ENCODE assay signal across 14 cellular contexts in the genomic region with DNA sequence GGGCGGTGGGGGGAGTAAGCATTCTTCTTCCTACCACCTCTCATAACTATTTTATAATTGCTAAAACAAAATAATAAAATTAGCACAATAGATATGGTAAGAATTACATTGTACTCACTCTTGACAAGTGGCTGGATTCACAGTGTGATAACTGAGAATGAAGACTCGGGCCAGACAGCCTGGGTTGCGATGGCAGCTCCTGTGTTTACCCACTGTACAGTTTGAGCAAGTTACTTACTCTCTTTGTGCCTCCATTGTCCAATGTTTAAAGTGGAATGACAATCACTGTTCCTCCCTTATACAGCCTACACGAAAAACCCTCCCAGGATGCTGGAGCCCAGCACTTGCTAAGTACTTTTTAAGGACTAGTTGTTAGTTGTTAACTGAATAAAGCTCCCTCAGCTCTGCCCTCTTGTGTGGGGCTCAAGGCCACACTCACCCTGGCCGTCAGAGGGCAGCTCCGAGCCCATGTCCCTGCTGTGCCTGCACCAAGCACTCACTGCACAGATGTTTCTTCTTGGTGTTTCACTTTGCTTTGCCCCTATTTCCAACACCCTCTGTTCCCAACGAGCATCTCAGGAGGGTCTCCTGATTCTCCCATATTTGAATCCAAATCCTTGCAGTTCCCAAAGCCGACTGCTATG. TPM values are rescaled to one million over a fixed set of nuclear protein-coding genes. Genes with fewer than 3 reads are reported as not detected.
DNase-seq lines count a peak whose midpoint lies in the region; ATAC-seq and TF ChIP-seq lines count a peak whose summit lies in the region.
"Had no signal": no experiment of that assay in that cellular context is flagged by ENCODE, and none has a peak within 500 bp of the region (broad histone marks: within the 10 kb centered on the region; RNA-seq: fewer than 3 reads in every experiment).

No MANE protein-coding gene starts in this region.

- no peaks in the 10 kb centered on the region for H3K9me3 Mint-ChIP-seq in neural progenitor cell
- H3K9me3 Mint-ChIP-seq: T-helper 2 cell treated with Interferon-gamma antibody and Interleukin-4, amounts not matched to agents 5 μg/mL and 100 μg/mL, for 36 hours had no signal

- H3K4me3 ChIP-seq in GM23248 (no peak overlapping the region), NB4 (ENCODE audit: low read depth, low read length) (no peak overlapping the region), neural progenitor cell (no peak overlapping the region)

- H3K27ac Mint-ChIP-seq in neural progenitor cell, result no peak overlapping the region
- H3K27ac Mint-ChIP-seq: T-helper 2 cell treated with Interferon-gamma antibody and Interleukin-4, amounts not matched to agents 5 μg/mL and 100 μg/mL, for 36 hours had no signal

- no peak for ATAC-seq in HG03159 (IDR thresholded peaks at IDR 0.05; ENCODE audit: unreplicated experiment)

- no peaks in the 10 kb centered on the region for H3K9me3 ChIP-seq in GM23248 (ENCODE audit: low read depth)
- H3K9me3 ChIP-seq in neural progenitor cell (ENCODE audit: low read depth), result no peaks in the 10 kb centered on the region

- H3K4me3 Mint-ChIP-seq in neural progenitor cell, result no peak overlapping the region
- H3K4me3 Mint-ChIP-seq: T-helper 2 cell treated with Interferon-gamma antibody and Interleukin-4, amounts not matched to agents 5 μg/mL and 100 μg/mL, for 36 hours had no signal

- TF ChIP-seq POLR2A in NB4 (IDR thresholded peaks at IDR 0.05; ENCODE audit: extremely low read depth, insufficient read length), result no peak

- H3K79me2 ChIP-seq in GM23248 (ENCODE audit: insufficient read depth), result no peaks in the 10 kb centered on the region
- no peaks in the 10 kb centered on the region for H3K79me2 ChIP-seq in neural progenitor cell (ENCODE audit: low read depth)

- DNase-seq in GM23248 (peak; percentile 2), NB4 (ENCODE audit: low read depth) (peak; percentile 20), cerebellar cortex (ENCODE audit: low spot score) (peak; percentile 9), neural progenitor cell (ENCODE audit: low spot score) (peak; percentile 43), C1 segment of cervical spinal cord (lab: John Stamatoyannopoulos, UW) (no peak), putamen (ENCODE audit: low spot score) (no peak), NCI-H748 (lab: John Stamatoyannopoulos, UW; ENCODE audit: unreplicated experiment) (no peak)
- DNase-seq: activated naive CD4-positive, alpha-beta T cell treated with anti-CD3 and anti-CD28 coated beads, Interleukin-2, amount 50 U/mL, for 16 hours; NCI-H2029 treated with DMSO at 0.1 percent for 48 hours; substantia nigra had no signal

- H3K27me3 ChIP-seq in GM23248 (replicated peaks; ENCODE audit: insufficient read depth) (no peaks in the 10 kb centered on the region), neural progenitor cell (no peaks in the 10 kb centered on the region)

- no peaks in the 10 kb centered on the region for H4K20me1 ChIP-seq in GM23248 (ENCODE audit: insufficient read depth)
- H4K20me1 ChIP-seq in neural progenitor cell (ENCODE audit: low read depth), result no peaks in the 10 kb centered on the region

- in situ Hi-C loops in GM23248 (cut with MboI), result no loop called here

- H3K36me3 ChIP-seq in GM23248 (ENCODE audit: low read depth) (no peaks in the 10 kb centered on the region), neural progenitor cell (no peaks in the 10 kb centered on the region)

- H2AFZ ChIP-seq in GM23248 (no peak overlapping the region), neural progenitor cell (replicated peaks) (no peak overlapping the region)

- WGBS in GM23248 (ENCODE audit: low coverage in 1 of 2, low lambda C conversion rate in 2 of 2, missing lambda C conversion rate in 2 of 2), 2 experiments, result 28 to 32% methylated on average over 8 of the region's 8 CpGs

- H3F3A ChIP-seq in GM23248 (ENCODE audit: insufficient read depth), result no peaks in the 10 kb centered on the region
- no peaks in the 10 kb centered on the region for H3F3A ChIP-seq in neural progenitor cell (ENCODE audit: low read depth)

- H3K36me3 Mint-ChIP-seq in neural progenitor cell, result no peaks in the 10 kb centered on the region

- H3K27ac ChIP-seq in GM23248, result no peak overlapping the region
- no peak overlapping the region for H3K27ac ChIP-seq in neural progenitor cell

- peaks cover 39% of the 10 kb centered on the region for H3K4me1 Mint-ChIP-seq in neural progenitor cell

- TF ChIP-seq CTCF in NB4 (IDR thresholded peaks at IDR 0.05; ENCODE audit: low read depth, low read length), result peak; percentile 24
- TF ChIP-seq CTCF in neural progenitor cell (IDR thresholded peaks at IDR 0.05), result peak; percentile 55

- H3K4me2 ChIP-seq in GM23248 (ENCODE audit: unreplicated experiment) (no peak overlapping the region), neural progenitor cell (no peak overlapping the region)

- no peak overlapping the region for H3K9ac ChIP-seq in GM23248
- no peak overlapping the region for H3K9ac ChIP-seq in neural progenitor cell

- H3K9me2 ChIP-seq in GM23248 (ENCODE audit: insufficient read depth), result no peaks in the 10 kb centered on the region

- H3K27me3 Mint-ChIP-seq in neural progenitor cell (ENCODE audit: insufficient read depth, low read depth), result peaks cover 5% of the 10 kb centered on the region

- no peaks in the 10 kb centered on the region for H3K4me1 ChIP-seq in GM23248 (ENCODE audit: insufficient read depth)
- no peaks in the 10 kb centered on the region for H3K4me1 ChIP-seq in neural progenitor cell

RNA-seq across cellular contexts. Expression of a gene that starts 56.4 kb away (rescaled TPM):
- not detected in 2 replicates for total RNA-seq in GM23248 (2014; rRNA removed; shearing (Covaris generic))
- not detected in 2 replicates for polyA plus RNA-seq in GM23248 (2016; fragmentation: Nextera tagmentation; extraction: Ambion mirVana)
- total RNA-seq in neural progenitor cell (ENCODE audit: low replicate concordance), result not detected in 2 replicates
- total RNA-seq: fibroblast of lung, H4 had no signal
- polyA plus RNA-seq: fibroblast of lung had no signal

Comparison
In these comparisons a context has a peak if more than half of its experiments do, and no peak if none do; other contexts are left out.
1. DNase-seq: peak in GM23248 (single experiment), NB4 (single experiment), cerebellar cortex (single experiment) and neural progenitor cell (single experiment); none in C1 segment of cervical spinal cord (0 of 14), putamen (single experiment) and NCI-H748 (single experiment).